In genomic region chr20:37527638-37528441, GRCh38 we compare ENCODE assay signal across 8 cellular contexts. TPM values are rescaled to one million over a fixed set of nuclear protein-coding genes. Genes with fewer than 3 reads are reported as not detected.
DNase-seq lines count a peak whose midpoint lies in the region; ATAC-seq and TF ChIP-seq lines count a peak whose summit lies in the region.

Gene BLCAP, minus strand, starts transcription at chr20:37527876. Its CDS starts 8,702 bp downstream, at chr20:37519174.

- H3K4me3 ChIP-seq in RWPE2 (ENCODE audit: severe bottlenecking) = peak within 1 kb of the TSS; percentile 90

- H3K36me3 ChIP-seq in RWPE2 (ENCODE audit: low read depth) = peaks cover 32% of the 10 kb centered on the region

- TF ChIP-seq CTCF in RWPE2 (IDR thresholded peaks at IDR 0.05; ENCODE audit: poor library complexity, severe bottlenecking) = no peak

- peaks cover 0 to 4% of the 10 kb centered on the region in 2 donors for H3K27me3 Mint-ChIP-seq in natural killer cell treated with Interleukin-12 subunit alpha and Interleukin-12 subunit beta and Interleukin-15 and Interleukin-18, amount 100 ng/mL, for 72 hours

- ATAC-seq in RWPE2 (ENCODE audit: low read depth) = peak; percentile 58
- ATAC-seq in natural killer cell treated with Interleukin-12 subunit alpha and Interleukin-12 subunit beta and Interleukin-15 and Interleukin-18, amount 100 ng/mL, for 72 hours = peak; percentile 94 to 95

- H3K4me1 Mint-ChIP-seq in natural killer cell treated with Interleukin-12 subunit alpha and Interleukin-12 subunit beta and Interleukin-15 and Interleukin-18, amount 100 ng/mL, for 72 hours (ENCODE audit: low read depth in 2 of 2) = peaks cover 45 to 54% of the 10 kb centered on the region in 2 donors

- H3K27me3 ChIP-seq in RWPE2 (ENCODE audit: insufficient read depth, poor library complexity, severe bottlenecking) = no peaks in the 10 kb centered on the region

- peak; percentile 88 for DNase-seq in DMS79 treated with DMSO at 0.1 percent for 48 hours (lab: John Stamatoyannopoulos, UW)
- DNase-seq in GOT3 (lab: John Stamatoyannopoulos, UW) = peak; percentile 84
- DNase-seq in M059J (ENCODE audit: low read depth) = peak; percentile 87
- DNase-seq in RWPE2 (ENCODE audit: low spot score) = peak; percentile 100
- DNase-seq in activated T-helper 9 cell treated with anti-CD3 and anti-CD28 coated beads, Interleukin-2, amount 50 U/mL, for 16 hours (ENCODE audit: low read depth) = peak; percentile 87
- DNase-seq in fibroblast of peridontal ligament (ENCODE audit: extremely low read depth) = peak; percentile 88
- DNase-seq in natural killer cell treated with Interleukin-12 subunit alpha and Interleukin-12 subunit beta and Interleukin-15 and Interleukin-18, amount 100 ng/mL, for 72 hours (ENCODE audit: low spot score) = peak; percentile 91
- peak; percentile 93 for DNase-seq in stimulated activated naive CD4-positive, alpha-beta T cell treated with Interleukin-2 at 50 U/mL for 16 hours (lab: John Stamatoyannopoulos, UW)

- no peaks in the 10 kb centered on the region for H3K9me3 Mint-ChIP-seq in natural killer cell treated with Interleukin-12 subunit alpha and Interleukin-12 subunit beta and Interleukin-15 and Interleukin-18, amount 100 ng/mL, for 72 hours

- H3K27ac Mint-ChIP-seq in natural killer cell treated with Interleukin-12 subunit alpha and Interleukin-12 subunit beta and Interleukin-15 and Interleukin-18, amount 100 ng/mL, for 72 hours = peak within 1 kb of the TSS; percentile 99

- peak within 1 kb of the TSS; percentile 89 for H3K4me3 Mint-ChIP-seq in natural killer cell treated with Interleukin-12 subunit alpha and Interleukin-12 subunit beta and Interleukin-15 and Interleukin-18, amount 100 ng/mL, for 72 hours

- H3K36me3 Mint-ChIP-seq in natural killer cell treated with Interleukin-12 subunit alpha and Interleukin-12 subunit beta and Interleukin-15 and Interleukin-18, amount 100 ng/mL, for 72 hours = no peaks in the 10 kb centered on the region

- H3K27ac ChIP-seq in RWPE2 (ENCODE audit: poor library complexity, severe bottlenecking) = peak within 1 kb of the TSS; percentile 98

- H3K4me1 ChIP-seq in RWPE2 (ENCODE audit: insufficient read depth, poor library complexity, severe bottlenecking) = peaks cover 38% of the 10 kb centered on the region

- H3K9me3 ChIP-seq in RWPE2 (ENCODE audit: severe bottlenecking) = no peaks in the 10 kb centered on the region

RNA-seq across cellular contexts. Expression of gene BLCAP, which starts in this region (rescaled TPM):
- 91.2 and 112 TPM in 2 replicates for total RNA-seq in M059J (2014; rRNA removed; shearing (Covaris generic))
- total RNA-seq in natural killer cell treated with Interleukin-12 subunit alpha and Interleukin-12 subunit beta and Interleukin-15 and Interleukin-18, amount 100 ng/mL, for 72 hours = 10 to 100 TPM; 39.3 to 39.8 TPM

Comparison
In these comparisons a context has a peak if more than half of its experiments do, and no peak if none do; other contexts are left out.
1. Peak in every context shown above with its lines: DNase-seq, ATAC-seq, H3K4me3 ChIP-seq and H3K27ac ChIP-seq.